1 cellular context compared by ENCODE assay signal in the genomic region with DNA sequence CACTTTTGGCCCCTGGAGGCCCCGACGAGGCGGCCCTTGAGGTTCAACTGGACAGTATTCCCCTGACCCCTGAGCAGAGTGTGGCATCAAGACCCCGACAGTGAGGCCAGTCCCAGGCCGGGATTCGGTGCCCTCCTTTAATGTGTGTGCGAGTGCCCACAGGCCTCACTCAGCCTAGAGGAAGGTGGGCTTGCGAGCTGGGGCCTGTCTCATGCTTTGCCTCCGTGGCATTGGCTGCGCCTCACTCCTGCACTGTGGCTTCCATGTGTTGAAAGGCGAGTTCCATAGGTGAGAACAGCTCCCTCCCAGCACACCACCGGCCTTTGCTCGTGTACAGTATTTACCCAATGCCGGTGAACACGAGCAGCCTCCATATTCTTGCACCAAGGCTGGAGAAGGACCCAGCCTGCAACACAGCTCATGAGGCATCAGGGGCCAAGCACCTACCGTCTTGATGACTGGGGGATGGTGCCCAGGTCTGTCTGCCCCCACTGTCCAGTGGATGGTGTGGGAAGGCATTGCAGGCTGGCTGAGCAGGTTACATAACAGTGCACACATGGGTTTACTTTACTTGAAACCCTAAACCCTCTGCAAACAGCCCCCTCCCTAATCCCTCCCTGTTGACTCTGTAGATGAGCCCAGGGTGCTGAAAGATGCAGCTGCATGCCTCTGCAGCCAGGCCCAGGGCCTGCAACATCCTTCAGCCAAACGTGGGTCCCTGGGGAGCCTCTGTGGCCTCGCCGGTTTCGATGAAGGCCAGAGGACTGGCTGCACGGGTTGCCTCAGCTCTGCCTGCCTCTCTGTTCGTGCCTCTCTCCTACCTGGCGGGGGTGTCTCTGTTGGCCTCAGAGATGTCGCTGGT.
A peak's percentile ranks its signal among the peaks of the same experiment; 100 is the strongest.
TF ChIP-seq lines count a peak whose summit lies in the region.

No MANE protein-coding gene starts in this region.

TF ChIP-seq in HepG2, 621 proteins besides CTCF, POLR2A, EP300 and RAD21 (continued from another document and continues in another):
- TF ChIP-seq YY1 (IDR thresholded peaks at IDR 0.05; ENCODE audit: insufficient read depth, insufficient replicate concordance, low read depth, low read length) = peak; percentile 42
- TF ChIP-seq, protein P1, sequence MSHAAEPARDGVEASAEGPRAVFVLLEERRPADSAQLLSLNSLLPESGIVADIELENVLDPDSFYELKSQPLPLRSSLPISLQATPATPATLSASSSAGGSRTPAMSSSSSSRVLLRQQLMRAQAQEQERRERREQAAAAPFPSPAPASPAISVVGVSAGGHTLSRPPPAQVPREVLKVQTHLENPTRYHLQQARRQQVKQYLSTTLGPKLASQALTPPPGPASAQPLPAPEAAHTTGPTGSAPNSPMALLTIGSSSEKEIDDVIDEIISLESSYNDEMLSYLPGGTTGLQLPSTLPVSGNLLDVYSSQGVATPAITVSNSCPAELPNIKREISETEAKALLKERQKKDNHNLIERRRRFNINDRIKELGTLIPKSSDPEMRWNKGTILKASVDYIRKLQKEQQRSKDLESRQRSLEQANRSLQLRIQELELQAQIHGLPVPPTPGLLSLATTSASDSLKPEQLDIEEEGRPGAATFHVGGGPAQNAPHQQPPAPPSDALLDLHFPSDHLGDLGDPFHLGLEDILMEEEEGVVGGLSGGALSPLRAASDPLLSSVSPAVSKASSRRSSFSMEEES (CRISPR knock-in tag; IDR thresholded peaks at IDR 0.05) = peak; percentile 82; the same call in 1 of the 2 replicates
- no peak for TF ChIP-seq ZNF138 (CRISPR knock-in tag; IDR thresholded peaks at IDR 0.05; ENCODE audit: low read depth)
- no peak for TF ChIP-seq PAF1 (CRISPR knock-in tag; IDR thresholded peaks at IDR 0.05)
- peak; percentile 81 for TF ChIP-seq ATF7-NPFF (CRISPR knock-in tag; IDR thresholded peaks at IDR 0.05; ENCODE audit: low read depth)
- 0 out of 2 replicates have a peak, but pooled peaks have one; percentile 77 for TF ChIP-seq ZNF33B (CRISPR knock-in tag; IDR thresholded peaks at IDR 0.05)
- peak in 1 of 2 experiments; percentile 45; a peak in 1 of 4 replicates for TF ChIP-seq NR2F1 (CRISPR knock-in tag; IDR thresholded peaks at IDR 0.05)
- TF ChIP-seq NRL (CRISPR knock-in tag; IDR thresholded peaks at IDR 0.05; ENCODE audit: borderline replicate concordance) = peak; percentile 21; the same call in 1 of the 2 replicates
- TF ChIP-seq, protein P2, sequence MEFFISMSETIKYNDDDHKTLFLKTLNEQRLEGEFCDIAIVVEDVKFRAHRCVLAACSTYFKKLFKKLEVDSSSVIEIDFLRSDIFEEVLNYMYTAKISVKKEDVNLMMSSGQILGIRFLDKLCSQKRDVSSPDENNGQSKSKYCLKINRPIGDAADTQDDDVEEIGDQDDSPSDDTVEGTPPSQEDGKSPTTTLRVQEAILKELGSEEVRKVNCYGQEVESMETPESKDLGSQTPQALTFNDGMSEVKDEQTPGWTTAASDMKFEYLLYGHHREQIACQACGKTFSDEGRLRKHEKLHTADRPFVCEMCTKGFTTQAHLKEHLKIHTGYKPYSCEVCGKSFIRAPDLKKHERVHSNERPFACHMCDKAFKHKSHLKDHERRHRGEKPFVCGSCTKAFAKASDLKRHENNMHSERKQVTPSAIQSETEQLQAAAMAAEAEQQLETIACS (CRISPR knock-in tag; IDR thresholded peaks at IDR 0.05) = no peak
- TF ChIP-seq HDAC1 (CRISPR knock-in tag; IDR thresholded peaks at IDR 0.05) = peak; percentile 92
- no peak for TF ChIP-seq SNAI1 (CRISPR knock-in tag; IDR thresholded peaks at IDR 0.05; ENCODE audit: borderline replicate concordance)
- no peak; the same call in 1 of the 2 replicates for TF ChIP-seq NFYC (CRISPR knock-in tag; IDR thresholded peaks at IDR 0.05)
- TF ChIP-seq, protein P3, sequence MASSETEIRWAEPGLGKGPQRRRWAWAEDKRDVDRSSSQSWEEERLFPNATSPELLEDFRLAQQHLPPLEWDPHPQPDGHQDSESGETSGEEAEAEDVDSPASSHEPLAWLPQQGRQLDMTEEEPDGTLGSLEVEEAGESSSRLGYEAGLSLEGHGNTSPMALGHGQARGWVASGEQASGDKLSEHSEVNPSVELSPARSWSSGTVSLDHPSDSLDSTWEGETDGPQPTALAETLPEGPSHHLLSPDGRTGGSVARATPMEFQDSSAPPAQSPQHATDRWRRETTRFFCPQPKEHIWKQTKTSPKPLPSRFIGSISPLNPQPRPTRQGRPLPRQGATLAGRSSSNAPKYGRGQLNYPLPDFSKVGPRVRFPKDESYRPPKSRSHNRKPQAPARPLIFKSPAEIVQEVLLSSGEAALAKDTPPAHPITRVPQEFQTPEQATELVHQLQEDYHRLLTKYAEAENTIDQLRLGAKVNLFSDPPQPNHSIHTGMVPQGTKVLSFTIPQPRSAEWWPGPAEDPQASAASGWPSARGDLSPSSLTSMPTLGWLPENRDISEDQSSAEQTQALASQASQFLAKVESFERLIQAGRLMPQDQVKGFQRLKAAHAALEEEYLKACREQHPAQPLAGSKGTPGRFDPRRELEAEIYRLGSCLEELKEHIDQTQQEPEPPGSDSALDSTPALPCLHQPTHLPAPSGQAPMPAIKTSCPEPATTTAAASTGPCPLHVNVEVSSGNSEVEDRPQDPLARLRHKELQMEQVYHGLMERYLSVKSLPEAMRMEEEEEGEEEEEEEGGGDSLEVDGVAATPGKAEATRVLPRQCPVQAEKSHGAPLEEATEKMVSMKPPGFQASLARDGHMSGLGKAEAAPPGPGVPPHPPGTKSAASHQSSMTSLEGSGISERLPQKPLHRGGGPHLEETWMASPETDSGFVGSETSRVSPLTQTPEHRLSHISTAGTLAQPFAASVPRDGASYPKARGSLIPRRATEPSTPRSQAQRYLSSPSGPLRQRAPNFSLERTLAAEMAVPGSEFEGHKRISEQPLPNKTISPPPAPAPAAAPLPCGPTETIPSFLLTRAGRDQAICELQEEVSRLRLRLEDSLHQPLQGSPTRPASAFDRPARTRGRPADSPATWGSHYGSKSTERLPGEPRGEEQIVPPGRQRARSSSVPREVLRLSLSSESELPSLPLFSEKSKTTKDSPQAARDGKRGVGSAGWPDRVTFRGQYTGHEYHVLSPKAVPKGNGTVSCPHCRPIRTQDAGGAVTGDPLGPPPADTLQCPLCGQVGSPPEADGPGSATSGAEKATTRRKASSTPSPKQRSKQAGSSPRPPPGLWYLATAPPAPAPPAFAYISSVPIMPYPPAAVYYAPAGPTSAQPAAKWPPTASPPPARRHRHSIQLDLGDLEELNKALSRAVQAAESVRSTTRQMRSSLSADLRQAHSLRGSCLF (CRISPR knock-in tag; IDR thresholded peaks at IDR 0.05; ENCODE audit: borderline replicate concordance) = no peak
- TF ChIP-seq ZNF207 (IDR thresholded peaks at IDR 0.05; ENCODE audit: borderline replicate concordance) = no peak
- peak; percentile 90 for TF ChIP-seq ZSCAN25 (CRISPR knock-in tag; IDR thresholded peaks at IDR 0.05)
- TF ChIP-seq, protein P4, sequence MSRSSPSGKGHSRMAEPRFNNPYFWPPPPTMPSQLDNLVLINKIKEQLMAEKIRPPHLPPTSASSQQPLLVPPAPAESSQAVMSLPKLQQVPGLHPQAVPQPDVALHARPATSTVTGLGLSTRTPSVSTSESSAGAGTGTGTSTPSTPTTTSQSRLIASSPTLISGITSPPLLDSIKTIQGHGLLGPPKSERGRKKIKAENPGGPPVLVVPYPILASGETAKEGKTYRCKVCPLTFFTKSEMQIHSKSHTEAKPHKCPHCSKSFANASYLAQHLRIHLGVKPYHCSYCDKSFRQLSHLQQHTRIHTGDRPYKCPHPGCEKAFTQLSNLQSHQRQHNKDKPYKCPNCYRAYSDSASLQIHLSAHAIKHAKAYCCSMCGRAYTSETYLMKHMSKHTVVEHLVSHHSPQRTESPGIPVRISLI (CRISPR knock-in tag; IDR thresholded peaks at IDR 0.05; ENCODE audit: borderline replicate concordance) = peak; percentile 62; the same call in 1 of the 2 replicates
- TF ChIP-seq HNF4A (CRISPR knock-in tag; IDR thresholded peaks at IDR 0.05) = peak; percentile 82
- TF ChIP-seq TEAD3 (CRISPR knock-in tag; optimal IDR thresholded peaks at IDR 0.05; ENCODE audit: borderline replicate concordance) = peak; percentile 83
- TF ChIP-seq NFE2 (CRISPR knock-in tag; IDR thresholded peaks at IDR 0.05) = no peak
- TF ChIP-seq MEIS2 (CRISPR knock-in tag; IDR thresholded peaks at IDR 0.05) = peak; percentile 87
- peak; percentile 84 for TF ChIP-seq ZNF607 (CRISPR knock-in tag; IDR thresholded peaks at IDR 0.05; ENCODE audit: borderline replicate concordance)
- TF ChIP-seq ZNF326 (CRISPR knock-in tag; IDR thresholded peaks at IDR 0.05; ENCODE audit: borderline replicate concordance) = no peak
- no peak; the same call in 1 of the 2 replicates for TF ChIP-seq HCFC1 (IDR thresholded peaks at IDR 0.05; ENCODE audit: low read depth, low read length)
- TF ChIP-seq TOE1 (CRISPR knock-in tag; IDR thresholded peaks at IDR 0.05) = peak; percentile 79
- 0 out of 2 replicates have a peak, but pooled peaks have one; percentile 53 for TF ChIP-seq IRX3 (CRISPR knock-in tag; IDR thresholded peaks at IDR 0.05; ENCODE audit: borderline replicate concordance, low read depth)
- TF ChIP-seq HES4 (CRISPR knock-in tag; IDR thresholded peaks at IDR 0.05; ENCODE audit: borderline replicate concordance) = peak; percentile 95
- peak; percentile 98 for TF ChIP-seq TBX2 (CRISPR knock-in tag; IDR thresholded peaks at IDR 0.05; ENCODE audit: borderline replicate concordance)
- TF ChIP-seq ATF7 (IDR thresholded peaks at IDR 0.05) = no peak
- peak; percentile 8; the same call in 1 of the 2 replicates for TF ChIP-seq ATF7 (CRISPR knock-in tag; IDR thresholded peaks at IDR 0.05)
- no peak for TF ChIP-seq ZNF674 (CRISPR knock-in tag; IDR thresholded peaks at IDR 0.05; ENCODE audit: low read depth)
- no peak for TF ChIP-seq NR3C1 (CRISPR knock-in tag; IDR thresholded peaks at IDR 0.05)
- TF ChIP-seq, protein P5, sequence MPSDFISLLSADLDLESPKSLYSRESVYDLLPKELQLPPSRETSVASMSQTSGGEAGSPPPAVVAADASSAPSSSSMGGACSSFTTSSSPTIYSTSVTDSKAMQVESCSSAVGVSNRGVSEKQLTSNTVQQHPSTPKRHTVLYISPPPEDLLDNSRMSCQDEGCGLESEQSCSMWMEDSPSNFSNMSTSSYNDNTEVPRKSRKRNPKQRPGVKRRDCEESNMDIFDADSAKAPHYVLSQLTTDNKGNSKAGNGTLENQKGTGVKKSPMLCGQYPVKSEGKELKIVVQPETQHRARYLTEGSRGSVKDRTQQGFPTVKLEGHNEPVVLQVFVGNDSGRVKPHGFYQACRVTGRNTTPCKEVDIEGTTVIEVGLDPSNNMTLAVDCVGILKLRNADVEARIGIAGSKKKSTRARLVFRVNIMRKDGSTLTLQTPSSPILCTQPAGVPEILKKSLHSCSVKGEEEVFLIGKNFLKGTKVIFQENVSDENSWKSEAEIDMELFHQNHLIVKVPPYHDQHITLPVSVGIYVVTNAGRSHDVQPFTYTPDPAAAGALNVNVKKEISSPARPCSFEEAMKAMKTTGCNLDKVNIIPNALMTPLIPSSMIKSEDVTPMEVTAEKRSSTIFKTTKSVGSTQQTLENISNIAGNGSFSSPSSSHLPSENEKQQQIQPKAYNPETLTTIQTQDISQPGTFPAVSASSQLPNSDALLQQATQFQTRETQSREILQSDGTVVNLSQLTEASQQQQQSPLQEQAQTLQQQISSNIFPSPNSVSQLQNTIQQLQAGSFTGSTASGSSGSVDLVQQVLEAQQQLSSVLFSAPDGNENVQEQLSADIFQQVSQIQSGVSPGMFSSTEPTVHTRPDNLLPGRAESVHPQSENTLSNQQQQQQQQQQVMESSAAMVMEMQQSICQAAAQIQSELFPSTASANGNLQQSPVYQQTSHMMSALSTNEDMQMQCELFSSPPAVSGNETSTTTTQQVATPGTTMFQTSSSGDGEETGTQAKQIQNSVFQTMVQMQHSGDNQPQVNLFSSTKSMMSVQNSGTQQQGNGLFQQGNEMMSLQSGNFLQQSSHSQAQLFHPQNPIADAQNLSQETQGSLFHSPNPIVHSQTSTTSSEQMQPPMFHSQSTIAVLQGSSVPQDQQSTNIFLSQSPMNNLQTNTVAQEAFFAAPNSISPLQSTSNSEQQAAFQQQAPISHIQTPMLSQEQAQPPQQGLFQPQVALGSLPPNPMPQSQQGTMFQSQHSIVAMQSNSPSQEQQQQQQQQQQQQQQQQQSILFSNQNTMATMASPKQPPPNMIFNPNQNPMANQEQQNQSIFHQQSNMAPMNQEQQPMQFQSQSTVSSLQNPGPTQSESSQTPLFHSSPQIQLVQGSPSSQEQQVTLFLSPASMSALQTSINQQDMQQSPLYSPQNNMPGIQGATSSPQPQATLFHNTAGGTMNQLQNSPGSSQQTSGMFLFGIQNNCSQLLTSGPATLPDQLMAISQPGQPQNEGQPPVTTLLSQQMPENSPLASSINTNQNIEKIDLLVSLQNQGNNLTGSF (CRISPR knock-in tag; IDR thresholded peaks at IDR 0.05) = peak; percentile 85; the same call in 1 of the 2 replicates
- TF ChIP-seq, protein P6, sequence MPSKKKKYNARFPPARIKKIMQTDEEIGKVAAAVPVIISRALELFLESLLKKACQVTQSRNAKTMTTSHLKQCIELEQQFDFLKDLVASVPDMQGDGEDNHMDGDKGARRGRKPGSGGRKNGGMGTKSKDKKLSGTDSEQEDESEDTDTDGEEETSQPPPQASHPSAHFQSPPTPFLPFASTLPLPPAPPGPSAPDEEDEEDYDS (CRISPR knock-in tag; IDR thresholded peaks at IDR 0.05) = 0 out of 2 replicates have a peak, but pooled peaks have one; percentile 31
- TF ChIP-seq HMG20A (CRISPR knock-in tag; IDR thresholded peaks at IDR 0.05; ENCODE audit: borderline replicate concordance) = peak; percentile 83
- TF ChIP-seq, protein P7, sequence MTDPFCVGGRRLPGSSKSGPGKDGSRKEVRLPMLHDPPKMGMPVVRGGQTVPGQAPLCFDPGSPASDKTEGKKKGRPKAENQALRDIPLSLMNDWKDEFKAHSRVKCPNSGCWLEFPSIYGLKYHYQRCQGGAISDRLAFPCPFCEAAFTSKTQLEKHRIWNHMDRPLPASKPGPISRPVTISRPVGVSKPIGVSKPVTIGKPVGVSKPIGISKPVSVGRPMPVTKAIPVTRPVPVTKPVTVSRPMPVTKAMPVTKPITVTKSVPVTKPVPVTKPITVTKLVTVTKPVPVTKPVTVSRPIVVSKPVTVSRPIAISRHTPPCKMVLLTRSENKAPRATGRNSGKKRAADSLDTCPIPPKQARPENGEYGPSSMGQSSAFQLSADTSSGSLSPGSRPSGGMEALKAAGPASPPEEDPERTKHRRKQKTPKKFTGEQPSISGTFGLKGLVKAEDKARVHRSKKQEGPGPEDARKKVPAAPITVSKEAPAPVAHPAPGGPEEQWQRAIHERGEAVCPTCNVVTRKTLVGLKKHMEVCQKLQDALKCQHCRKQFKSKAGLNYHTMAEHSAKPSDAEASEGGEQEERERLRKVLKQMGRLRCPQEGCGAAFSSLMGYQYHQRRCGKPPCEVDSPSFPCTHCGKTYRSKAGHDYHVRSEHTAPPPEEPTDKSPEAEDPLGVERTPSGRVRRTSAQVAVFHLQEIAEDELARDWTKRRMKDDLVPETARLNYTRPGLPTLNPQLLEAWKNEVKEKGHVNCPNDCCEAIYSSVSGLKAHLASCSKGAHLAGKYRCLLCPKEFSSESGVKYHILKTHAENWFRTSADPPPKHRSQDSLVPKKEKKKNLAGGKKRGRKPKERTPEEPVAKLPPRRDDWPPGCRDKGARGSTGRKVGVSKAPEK (CRISPR knock-in tag; IDR thresholded peaks at IDR 0.05; ENCODE audit: borderline replicate concordance) = 0 out of 2 replicates have a peak, but pooled peaks have one; percentile 57
- TF ChIP-seq HOXD1 (CRISPR knock-in tag; IDR thresholded peaks at IDR 0.05) = peak; percentile 62; the same call in 1 of the 2 replicates
- TF ChIP-seq ZBTB3 (CRISPR knock-in tag; IDR thresholded peaks at IDR 0.05; ENCODE audit: borderline replicate concordance, low read depth) = no peak
- peak; percentile 84; the same call in 1 of the 2 replicates for TF ChIP-seq ARHGAP35 (CRISPR knock-in tag; IDR thresholded peaks at IDR 0.05; ENCODE audit: borderline replicate concordance)
- TF ChIP-seq ZNF510 (CRISPR knock-in tag; IDR thresholded peaks at IDR 0.05; ENCODE audit: low read depth) = 0 out of 2 replicates have a peak, but pooled peaks have one; percentile 85
- no peak for TF ChIP-seq RBM39 (IDR thresholded peaks at IDR 0.05; ENCODE audit: low read depth, low read length, poor library complexity, severe bottlenecking)
- no peak for TF ChIP-seq ZNF615 (CRISPR knock-in tag; IDR thresholded peaks at IDR 0.05; ENCODE audit: borderline replicate concordance)
- TF ChIP-seq MIXL1 (CRISPR knock-in tag; IDR thresholded peaks at IDR 0.05) = peak; percentile 88
